In the genomic region with DNA sequence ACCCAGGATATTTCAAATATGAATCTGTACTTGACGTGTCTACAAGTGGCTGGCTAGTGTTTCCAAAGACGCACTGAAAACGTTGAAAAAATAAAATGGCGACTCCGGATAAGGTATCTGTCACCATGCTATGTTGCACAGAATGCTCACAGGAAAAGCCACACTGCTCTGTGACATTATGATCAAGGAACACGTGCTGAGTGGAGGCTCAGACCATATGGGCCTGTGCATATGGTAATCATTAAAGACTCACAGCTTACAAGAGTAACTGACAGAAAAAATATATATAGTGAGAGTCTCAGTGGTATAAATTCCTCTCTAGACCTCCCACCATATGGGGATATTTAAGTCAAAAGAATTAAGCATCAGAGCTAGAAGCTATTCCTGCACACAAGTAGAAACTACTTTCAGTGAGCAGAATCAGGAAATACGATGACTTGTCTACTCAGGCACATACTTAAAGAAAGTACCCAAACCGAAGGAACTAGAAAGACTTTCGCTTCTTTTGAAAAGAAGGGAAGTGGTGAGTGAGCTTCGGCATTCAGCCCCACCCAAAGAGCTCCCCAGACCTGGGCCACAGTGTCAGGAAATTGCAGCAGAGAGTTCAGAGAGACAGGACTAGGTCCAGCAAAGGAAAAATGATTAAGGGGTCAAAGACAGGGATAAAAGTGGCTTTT, we compare ENCODE assay signal across 9 cellular contexts.
A peak's percentile ranks its signal among the peaks of the same experiment; 100 is the strongest.
DNase-seq lines count a peak whose midpoint lies in the region; ATAC-seq and TF ChIP-seq lines count a peak whose summit lies in the region.
"Had no signal": no experiment of that assay in that cellular context is flagged by ENCODE, and none has a peak within 500 bp of the region (broad histone marks: within the 10 kb centered on the region; RNA-seq: fewer than 3 reads in every experiment).

No MANE protein-coding gene starts in this region.

- peak overlapping the region; percentile 34; the same call in 1 of the 2 replicates for H3K4me2 ChIP-seq in MM.1S (ENCODE audit: low read depth, low read length)

- H3K9ac ChIP-seq in MM.1S (ENCODE audit: low read length) = no peak overlapping the region

- no peaks in the 10 kb centered on the region for H3K9me3 ChIP-seq in MM.1S (replicated peaks; ENCODE audit: insufficient read depth, low read length)
- H3K9me3 ChIP-seq in esophagus squamous epithelium = no peaks in the 10 kb centered on the region
- H3K9me3 ChIP-seq: thoracic aorta had no signal

- WGBS in esophagus squamous epithelium, 2 donors = 37 to 54% methylated on average over 10 of the region's 10 CpGs

- TF ChIP-seq CTCF in MM.1S (IDR thresholded peaks at IDR 0.05; ENCODE audit: low read length) = no peak
- TF ChIP-seq CTCF in esophagus squamous epithelium (IDR thresholded peaks at IDR 0.05) = no peak

- H3K36me3 ChIP-seq in MM.1S (replicated peaks; ENCODE audit: insufficient read depth, low read length) = no peaks in the 10 kb centered on the region
- H3K36me3 ChIP-seq in esophagus squamous epithelium = no peaks in the 10 kb centered on the region
- H3K36me3 ChIP-seq: thoracic aorta had no signal

- no peaks in the 10 kb centered on the region for H3K9me2 ChIP-seq in MM.1S (replicated peaks; ENCODE audit: insufficient read depth, low read length)

- H3K4me1 ChIP-seq in MM.1S (ENCODE audit: low read length) (peaks cover 21% of the 10 kb centered on the region), esophagus squamous epithelium (peaks cover 0 to 14% (median 9%) of the 10 kb centered on the region in 3 donors)

- in situ Hi-C loops in G401 (cut with HindIII; ENCODE audit: low sequenced_read_pairs) = no loop called here

- DNase-seq in G401 (ENCODE audit: low spot score) (peak; percentile 55), MM.1S (peak; percentile 87), midbrain (lab: John Stamatoyannopoulos, UW) (peak; percentile 18), posterior vena cava (ENCODE audit: low spot score) (no peak), NCI-H2029 treated with DMSO at 0.1 percent for 48 hours (lab: John Stamatoyannopoulos, UW) (no peak), esophagus squamous epithelium (lab: John Stamatoyannopoulos, UW) (no peak)
- peak; percentile 59 to 69 for DNase-seq in activated T-cell treated with anti-CD3 and anti-CD28 coated beads, Interleukin-2, amount 50 U/mL, for 48 hours

- H3K4me3 ChIP-seq in MM.1S (ENCODE audit: low read length) (no peak overlapping the region), esophagus squamous epithelium (no peak overlapping the region)
- H3K4me3 ChIP-seq: thoracic aorta had no signal

- intact Hi-C loops in posterior vena cava (cut with DNase I) (no loop called here), esophagus squamous epithelium (cut with DNase I) (no loop called here)

- TF ChIP-seq POLR2A in esophagus squamous epithelium (IDR thresholded peaks at IDR 0.05) = no peak

- H4K20me1 ChIP-seq in MM.1S (ENCODE audit: insufficient read depth, low read length) = peaks cover 7% of the 10 kb centered on the region; the same call in 1 of the 2 replicates

- H3K27ac ChIP-seq in MM.1S (ENCODE audit: low read length) = no peak overlapping the region; the same call in 1 of the 2 replicates
- peak overlapping the region in 2 of 4 donors; percentile 21 to 60 for H3K27ac ChIP-seq in esophagus squamous epithelium
- H3K27ac ChIP-seq: thoracic aorta had no signal

- no peak overlapping the region for H2AFZ ChIP-seq in MM.1S (ENCODE audit: low read length)

- H3K79me2 ChIP-seq in MM.1S (ENCODE audit: low read length) = no peaks in the 10 kb centered on the region

- ATAC-seq in GM21619 (IDR thresholded peaks at IDR 0.05; ENCODE audit: unreplicated experiment) = peak; percentile 94

- H3K27me3 ChIP-seq in MM.1S (replicated peaks; ENCODE audit: insufficient read depth, low read length) = peaks cover 65% of the 10 kb centered on the region
- H3K27me3 ChIP-seq in esophagus squamous epithelium = no peaks in the 10 kb centered on the region

- H3F3A ChIP-seq in MM.1S (ENCODE audit: insufficient read depth, low read length) = peaks cover 12% of the 10 kb centered on the region

Comparison
In these comparisons a context has a peak if more than half of its experiments do, and no peak if none do; other contexts are left out.
1. DNase-seq: peak in G401 (single experiment), MM.1S (single experiment), activated T-cell treated with anti-CD3 and anti-CD28 coated beads, Interleukin-2, amount 50 U/mL, for 48 hours (2 of 2) and midbrain (single experiment); none in posterior vena cava (single experiment), NCI-H2029 treated with DMSO at 0.1 percent for 48 hours (single experiment) and esophagus squamous epithelium (single experiment).